Comparison of ENCODE assay signal across 8 cellular contexts in the genomic region with DNA sequence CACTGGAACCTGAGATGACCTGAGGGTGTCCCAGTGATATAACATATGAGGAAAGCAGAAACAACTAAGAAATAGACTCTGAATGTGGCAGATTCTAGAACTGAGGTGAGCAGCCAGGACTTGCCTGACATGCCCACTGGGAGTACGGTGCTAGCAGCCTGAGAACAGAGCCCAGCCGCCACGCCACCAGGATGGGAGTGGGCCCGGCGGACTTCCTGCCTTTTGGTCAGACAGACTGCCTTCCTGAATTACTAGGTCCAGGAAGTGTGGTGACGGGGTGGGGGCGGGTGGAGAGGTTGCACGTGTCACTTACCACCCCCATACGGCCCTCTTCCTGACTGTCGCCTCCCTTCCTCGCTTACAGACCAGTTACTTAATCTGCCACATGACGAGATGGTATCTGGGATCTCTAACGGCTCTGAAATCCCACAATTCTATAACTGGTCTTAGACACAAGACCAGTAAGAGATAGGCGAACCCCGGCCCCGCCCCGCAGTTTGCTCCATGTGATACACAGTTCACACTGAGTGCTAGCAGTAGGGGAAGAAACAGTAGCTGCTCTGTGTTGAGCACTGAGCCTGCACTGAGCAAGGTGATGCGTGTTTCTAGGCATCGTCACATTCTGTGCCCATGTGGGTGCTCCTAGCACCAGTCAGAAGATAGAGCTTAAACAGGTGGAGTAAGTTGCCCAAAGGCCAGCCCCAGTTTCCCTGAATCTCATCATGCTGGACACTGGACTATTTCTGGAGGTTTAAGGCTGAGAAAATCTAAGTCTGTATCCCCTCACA.
DNase-seq lines count a peak whose midpoint lies in the region; ATAC-seq and TF ChIP-seq lines count a peak whose summit lies in the region.

No MANE protein-coding gene starts in this region.

- peaks cover 14% of the 10 kb centered on the region for H3K4me1 Mint-ChIP-seq in osteocyte (ENCODE audit: unreplicated experiment)

- WGBS in hepatocyte (ENCODE audit: low lambda C conversion rate, missing lambda C conversion rate): 62% methylated on average over 19 of the region's 19 CpGs

- H4K20me1 ChIP-seq in hepatocyte (ENCODE audit: insufficient read depth, poor library complexity, severe bottlenecking): no peaks in the 10 kb centered on the region

- H3K36me3 Mint-ChIP-seq in osteocyte (ENCODE audit: unreplicated experiment): no peaks in the 10 kb centered on the region

- H3K36me3 ChIP-seq in hepatocyte (replicated peaks; ENCODE audit: insufficient read depth, low read depth): no peaks in the 10 kb centered on the region

- DNase-seq in NCI-H526 treated with DMSO at 0.1 percent for 48 hours (lab: John Stamatoyannopoulos, UW) (peak; percentile 4), activated T-cell treated with anti-CD3 and anti-CD28 coated beads for 4 hours (peak; percentile 34), hepatocyte (ENCODE audit: low spot score) (peak; percentile 60), AG08396 (ENCODE audit: low spot score) (no peak), osteocyte (ENCODE audit: extremely low spot score, unreplicated experiment) (no peak), NCI-H2081 treated with DMSO at 0.1 percent for 48 hours (lab: John Stamatoyannopoulos, UW) (no peak)
- peak; percentile 52 for DNase-seq in stimulated activated CD4-positive, alpha-beta T cell treated with anti-CD3 and anti-CD28 coated beads, Interleukin-4, amount 100 ng/mL, for 1 hour

- no peak overlapping the region for H3K27ac ChIP-seq in hepatocyte

- ATAC-seq in GM19023 (IDR thresholded peaks at IDR 0.05; ENCODE audit: unreplicated experiment): peak; percentile 62

- no peaks in the 10 kb centered on the region for H3K9me3 ChIP-seq in hepatocyte (ENCODE audit: low read depth)

- H3K4me1 ChIP-seq in hepatocyte (ENCODE audit: insufficient read depth): peaks cover 8% of the 10 kb centered on the region

- peaks cover 40% of the 10 kb centered on the region for H3K27me3 Mint-ChIP-seq in osteocyte (ENCODE audit: unreplicated experiment)

- H3K27me3 ChIP-seq in hepatocyte: no peaks in the 10 kb centered on the region

- no peak for TF ChIP-seq CTCF in hepatocyte (IDR thresholded peaks at IDR 0.05; ENCODE audit: poor library complexity)
- no peak for TF ChIP-seq CTCF in osteocyte (IDR thresholded peaks at IDR 0.05)

- no peak overlapping the region for H3K27ac Mint-ChIP-seq in osteocyte (ENCODE audit: unreplicated experiment)

- no peak overlapping the region for H3K4me3 ChIP-seq in hepatocyte

- H3K79me2 ChIP-seq in hepatocyte: no peaks in the 10 kb centered on the region

- no peaks in the 10 kb centered on the region for H3K9me3 Mint-ChIP-seq in osteocyte (ENCODE audit: unreplicated experiment)

- H3K4me2 ChIP-seq in hepatocyte: no peak overlapping the region

- no peak overlapping the region for H2AFZ ChIP-seq in hepatocyte

- no peak overlapping the region for H3K4me3 Mint-ChIP-seq in osteocyte (ENCODE audit: unreplicated experiment)

- no peaks in the 10 kb centered on the region for H3K9me2 ChIP-seq in hepatocyte (replicated peaks; ENCODE audit: insufficient read depth)

Comparison
In these comparisons a context has a peak if more than half of its experiments do, and no peak if none do; other contexts are left out.
1. DNase-seq: peak in NCI-H526 treated with DMSO at 0.1 percent for 48 hours (single experiment), activated T-cell treated with anti-CD3 and anti-CD28 coated beads for 4 hours (single experiment), hepatocyte (single experiment) and stimulated activated CD4-positive, alpha-beta T cell treated with anti-CD3 and anti-CD28 coated beads, Interleukin-4, amount 100 ng/mL, for 1 hour (single experiment); none in AG08396 (single experiment), osteocyte (single experiment) and NCI-H2081 treated with DMSO at 0.1 percent for 48 hours (single experiment).